ENCODE assay signal across 11 cellular contexts in genomic region chr2:215540646-215541045, GRCh38.
A peak's percentile ranks its signal among the peaks of the same experiment; 100 is the strongest.
DNase-seq lines count a peak whose midpoint lies in the region; ATAC-seq and TF ChIP-seq lines count a peak whose summit lies in the region.
"Had no signal": no experiment of that assay in that cellular context is flagged by ENCODE, and none has a peak within 500 bp of the region (broad histone marks: within the 10 kb centered on the region; RNA-seq: fewer than 3 reads in every experiment).

No MANE protein-coding gene starts in this region.

- H3K27me3 Mint-ChIP-seq in osteocyte (ENCODE audit: unreplicated experiment): no peaks in the 10 kb centered on the region
- H3K27me3 Mint-ChIP-seq in CD14-positive monocyte (ENCODE audit: low read depth in 3 of 3): peaks cover 0 to 6% (median 4%) of the 10 kb centered on the region in 3 donors

- H2AFZ ChIP-seq in SK-N-SH (ENCODE audit: low read depth): no peak overlapping the region

- ATAC-seq in HG03439 (IDR thresholded peaks at IDR 0.05; ENCODE audit: unreplicated experiment): no peak
- ATAC-seq: naive thymus-derived CD4-positive, alpha-beta T cell had no signal

- H3K4me1 Mint-ChIP-seq in osteocyte (ENCODE audit: unreplicated experiment) (peaks cover 46% of the 10 kb centered on the region), CD14-positive monocyte (peaks cover 9% of the 10 kb centered on the region)

- TF ChIP-seq POLR2A in adrenal gland (IDR thresholded peaks at IDR 0.05): no peak

- H3K27ac Mint-ChIP-seq in osteocyte (ENCODE audit: unreplicated experiment) (peak overlapping the region; percentile 78), CD14-positive monocyte (no peak overlapping the region)
- H3K27ac Mint-ChIP-seq: naive thymus-derived CD4-positive, alpha-beta T cell had no signal

- intact Hi-C loops in adrenal gland (cut with DNase I): no loop called here
- intact Hi-C loops in CD14-positive monocyte (cut with micrococcal nuclease): no loop called here

- H3F3A ChIP-seq in SK-N-SH (replicated peaks; ENCODE audit: insufficient read depth): peaks cover 20% of the 10 kb centered on the region

- H3K4me1 ChIP-seq in SK-N-SH (ENCODE audit: control insufficient read depth in 1 of 2, insufficient read depth in 2 of 2, low read depth in 1 of 2, low read length in 1 of 2): peaks cover 0 to 33% of the 10 kb centered on the region in 2 experiments; a peak in 1 of 4 replicates
- H3K4me1 ChIP-seq in adrenal gland (replicated peaks in 1 of 2): peaks cover 0 to 11% of the 10 kb centered on the region in 2 donors

- peak in 1 of 2 experiments; percentile 77; a peak in 2 of 4 replicates for TF ChIP-seq EP300 in SK-N-SH (IDR thresholded peaks at IDR 0.05; ENCODE audit: borderline replicate concordance in 1 of 2, low read depth in 1 of 2, low read length in 1 of 2)

- H3K9me3 ChIP-seq in SK-N-SH (no peaks in the 10 kb centered on the region), adrenal gland (replicated peaks in 1 of 3) (no peaks in the 10 kb centered on the region)

- H3K4me2 ChIP-seq in SK-N-SH: no peak overlapping the region

- POLR2A ChIA-PET in SK-N-SH (lab: Yijun Ruan, JAX): no interaction called here

- H3K79me2 ChIP-seq in SK-N-SH (ENCODE audit: insufficient read depth): no peaks in the 10 kb centered on the region

- H3K4me3 Mint-ChIP-seq in osteocyte (ENCODE audit: unreplicated experiment) (no peak overlapping the region), CD14-positive monocyte (no peak overlapping the region)
- H3K4me3 Mint-ChIP-seq: naive thymus-derived CD4-positive, alpha-beta T cell had no signal

- H3K27ac ChIP-seq in SK-N-SH (ENCODE audit: low read depth in 2 of 2, low read length in 1 of 2): peak overlapping the region in 1 of 2 experiments; percentile 75; a peak in 2 of 4 replicates
- H3K27ac ChIP-seq in adrenal gland: no peak overlapping the region

- H3K4me3 ChIP-seq in SK-N-SH (ENCODE audit: low read depth in 2 of 2, low read length in 1 of 2) (no peak overlapping the region), fibroblast of pulmonary artery (replicated peaks; ENCODE audit: low read depth, low read length) (no peak overlapping the region), adrenal gland (no peak overlapping the region)

- no peaks in the 10 kb centered on the region for H3K9me2 ChIP-seq in SK-N-SH

- no peak overlapping the region for H3K9ac ChIP-seq in SK-N-SH

- H4K20me1 ChIP-seq in SK-N-SH (ENCODE audit: insufficient read depth): no peaks in the 10 kb centered on the region

- DNase-seq in Daoy (ENCODE audit: low read depth) (peak; percentile 76), SK-N-SH (no peak), fibroblast of pulmonary artery (ENCODE audit: low read depth) (peak; percentile 98), osteocyte (ENCODE audit: extremely low spot score, unreplicated experiment) (no peak), adrenal gland (no peak), CD14-positive monocyte (ENCODE audit: low spot score) (no peak)
- no peak for DNase-seq in activated CD4-positive, alpha-beta T cell treated with anti-CD3 and anti-CD28 coated beads for 4 hours
- DNase-seq: KBM-7; naive thymus-derived CD4-positive, alpha-beta T cell; NCI-H187 treated with DMSO at 0.1 percent for 48 hours had no signal

- H3K36me3 ChIP-seq in SK-N-SH (replicated peaks in 1 of 2; ENCODE audit: control insufficient read depth in 1 of 2, insufficient read depth in 2 of 2, low read length in 1 of 2) (no peaks in the 10 kb centered on the region), adrenal gland (replicated peaks in 1 of 2) (no peaks in the 10 kb centered on the region)

- no peak for TF ChIP-seq RAD21 in SK-N-SH (IDR thresholded peaks at IDR 0.05; ENCODE audit: low read length)

- H3K27me3 ChIP-seq in SK-N-SH (ENCODE audit: insufficient read depth): no peaks in the 10 kb centered on the region
- H3K27me3 ChIP-seq in adrenal gland: no peaks in the 10 kb centered on the region

- TF ChIP-seq CTCF in SK-N-SH (IDR thresholded peaks at IDR 0.05): no peak
- no peak for TF ChIP-seq CTCF in fibroblast of pulmonary artery (IDR thresholded peaks at IDR 0.05; ENCODE audit: low read length, missing control alignments)
- TF ChIP-seq CTCF in osteocyte (IDR thresholded peaks at IDR 0.05): no peak
- no peak for TF ChIP-seq CTCF in adrenal gland (IDR thresholded peaks at IDR 0.05)
- no peak for TF ChIP-seq CTCF in CD14-positive monocyte (IDR thresholded peaks at IDR 0.05)

- H3K36me3 Mint-ChIP-seq in osteocyte (ENCODE audit: unreplicated experiment) (no peaks in the 10 kb centered on the region), CD14-positive monocyte (no peaks in the 10 kb centered on the region)
- H3K36me3 Mint-ChIP-seq: naive thymus-derived CD4-positive, alpha-beta T cell had no signal

- WGBS in SK-N-SH (ENCODE audit: low lambda C conversion rate): 9% methylated on average over 1 of the region's 1 CpG
- 51 to 65% (median 62%) methylated on average over 1 of the region's 1 CpG for WGBS in adrenal gland, 4 donors

- H3K9me3 Mint-ChIP-seq in osteocyte (ENCODE audit: unreplicated experiment) (peaks cover 9% of the 10 kb centered on the region), CD14-positive monocyte (peaks cover 0 to 9% (median 0%) of the 10 kb centered on the region in 7 donors)

- CTCF ChIA-PET in SK-N-SH (lab: Yijun Ruan, JAX): no interaction called here

TF ChIP-seq in SK-N-SH, 30 proteins besides CTCF, POLR2A, EP300 and RAD21 (continues in another document):
- TF ChIP-seq MXI1 (IDR thresholded peaks at IDR 0.05; ENCODE audit: low read depth, low read length): no peak
- no peak for TF ChIP-seq RCOR1 (IDR thresholded peaks at IDR 0.05; ENCODE audit: low read length)
- TF ChIP-seq USF1 (IDR thresholded peaks at IDR 0.05; ENCODE audit: borderline replicate concordance, low read depth): 0 out of 2 replicates have a peak, but pooled peaks have one; percentile 12
- no peak for TF ChIP-seq FOXJ3 (CRISPR knock-in tag; IDR thresholded peaks at IDR 0.05)
- TF ChIP-seq, protein P1, sequence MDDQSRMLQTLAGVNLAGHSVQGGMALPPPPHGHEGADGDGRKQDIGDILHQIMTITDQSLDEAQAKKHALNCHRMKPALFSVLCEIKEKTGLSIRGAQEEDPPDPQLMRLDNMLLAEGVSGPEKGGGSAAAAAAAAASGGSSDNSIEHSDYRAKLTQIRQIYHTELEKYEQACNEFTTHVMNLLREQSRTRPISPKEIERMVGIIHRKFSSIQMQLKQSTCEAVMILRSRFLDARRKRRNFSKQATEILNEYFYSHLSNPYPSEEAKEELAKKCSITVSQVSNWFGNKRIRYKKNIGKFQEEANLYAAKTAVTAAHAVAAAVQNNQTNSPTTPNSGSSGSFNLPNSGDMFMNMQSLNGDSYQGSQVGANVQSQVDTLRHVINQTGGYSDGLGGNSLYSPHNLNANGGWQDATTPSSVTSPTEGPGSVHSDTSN (IDR thresholded peaks at IDR 0.05): peak; percentile 85
- no peak; the same call in 1 of the 2 replicates for TF ChIP-seq FOXM1 (IDR thresholded peaks at IDR 0.05; ENCODE audit: low read depth)
- no peak for TF ChIP-seq MEF2A (IDR thresholded peaks at IDR 0.05; ENCODE audit: borderline replicate concordance, low read depth)
- no peak for TF ChIP-seq IRF3 (IDR thresholded peaks at IDR 0.05; ENCODE audit: low read depth, low read length)
- TF ChIP-seq, protein P2, sequence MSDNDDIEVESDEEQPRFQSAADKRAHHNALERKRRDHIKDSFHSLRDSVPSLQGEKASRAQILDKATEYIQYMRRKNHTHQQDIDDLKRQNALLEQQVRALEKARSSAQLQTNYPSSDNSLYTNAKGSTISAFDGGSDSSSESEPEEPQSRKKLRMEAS (IDR thresholded peaks at IDR 0.05; ENCODE audit: low read depth): no peak
- TF ChIP-seq TCF12 (IDR thresholded peaks at IDR 0.05): peak; percentile 82
- no peak for TF ChIP-seq REST (IDR thresholded peaks at IDR 0.05; ENCODE audit: low read depth, low read length)
- TF ChIP-seq YY1 (IDR thresholded peaks at IDR 0.05; ENCODE audit: low read depth): 0 out of 2 replicates have a peak, but pooled peaks have one; percentile 22
- TF ChIP-seq ELF1 (IDR thresholded peaks at IDR 0.05): no peak

Comparison
In these comparisons a context has a peak if more than half of its experiments do, and no peak if none do; other contexts are left out.
1. DNase-seq: peak in Daoy (single experiment) and fibroblast of pulmonary artery (single experiment); none in SK-N-SH (single experiment), osteocyte (single experiment), activated CD4-positive, alpha-beta T cell treated with anti-CD3 and anti-CD28 coated beads for 4 hours (0 of 2), adrenal gland (0 of 7) and CD14-positive monocyte (single experiment).